Comparison of ENCODE assay signal across 8 cellular contexts in the genomic region with DNA sequence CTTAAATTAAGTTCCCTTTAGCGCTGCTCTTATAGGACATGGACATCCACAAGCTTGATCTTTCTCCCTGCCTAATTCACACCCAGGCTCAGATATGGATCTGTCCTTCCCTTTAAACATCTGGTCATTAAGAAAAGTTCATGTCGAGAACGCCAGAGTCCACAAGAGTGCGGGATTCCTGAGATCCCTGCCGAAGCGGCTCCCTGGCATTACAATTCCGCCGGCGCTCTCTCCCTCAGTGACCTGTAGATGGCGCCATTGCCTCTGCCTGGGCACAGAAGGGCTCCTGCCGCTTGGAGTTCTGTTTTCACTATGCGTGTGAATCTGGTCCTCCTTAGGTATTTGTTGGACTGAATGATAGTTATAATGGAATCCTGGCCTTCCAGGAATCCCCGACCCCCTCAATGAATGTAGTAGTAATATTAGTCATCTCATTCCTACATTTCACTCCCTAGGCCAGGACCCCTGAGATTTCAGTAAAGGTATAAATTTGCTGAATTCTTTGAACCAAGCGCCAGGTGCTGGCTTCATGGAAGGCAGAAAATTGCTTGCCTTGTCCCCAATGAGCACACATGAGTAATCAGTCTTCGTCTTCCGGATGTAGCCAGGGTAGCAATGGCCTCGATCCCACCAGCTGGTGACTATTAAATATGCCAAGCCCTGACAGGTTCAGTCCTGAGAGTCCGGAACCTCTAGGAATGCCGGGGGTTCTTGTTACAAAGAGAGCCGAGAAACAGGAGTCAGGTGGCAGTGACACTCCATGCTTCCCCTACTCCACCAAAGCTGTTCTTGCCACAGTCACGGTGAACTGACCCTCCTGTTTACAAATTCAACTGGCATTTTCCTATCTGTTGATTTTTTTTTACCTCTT. TPM values are rescaled to one million over a fixed set of nuclear protein-coding genes. Genes with fewer than 3 reads are reported as not detected.
DNase-seq lines count a peak whose midpoint lies in the region; ATAC-seq and TF ChIP-seq lines count a peak whose summit lies in the region.

No MANE protein-coding gene starts in this region.

- WGBS in esophagus squamous epithelium, 2 donors, result 15 to 19% methylated on average over 19 to 21 of the region's 21 CpGs

- TF ChIP-seq EP300 in Ishikawa (IDR thresholded peaks at IDR 0.05; ENCODE audit: borderline replicate concordance), result no peak

- no peak overlapping the region for H3K9ac ChIP-seq in PC-3 (ENCODE audit: low read length)

- peak overlapping the region; percentile 43 for H3K4me3 Mint-ChIP-seq in natural killer cell
- H3K4me3 Mint-ChIP-seq in stimulated activated naive B cell treated with anti-CD40 and anti-IgM and Interleukin-4, amounts not matched to agents 10 μg/mL and 1 μg/mL and 100 μg/mL, for 72 hours, result no peak overlapping the region

- no TSS peak for BruUV-seq in PC-3 (replicated peaks; lab: Mats Ljungman, UMichigan)

- POLR2A ChIA-PET in PC-3 (lab: Charles Lee; ENCODE audit: unreplicated experiment), result no interaction called here

- no peak for TF ChIP-seq POLR2A in esophagus squamous epithelium (IDR thresholded peaks at IDR 0.05)

- peak overlapping the region in 1 of 2 donors; percentile 65 for H3K27ac Mint-ChIP-seq in natural killer cell
- H3K27ac Mint-ChIP-seq in stimulated activated naive B cell treated with anti-CD40 and anti-IgM and Interleukin-4, amounts not matched to agents 10 μg/mL and 1 μg/mL and 100 μg/mL, for 72 hours, result peak overlapping the region; percentile 75

- DNase-seq in GM06990 (ENCODE audit: extremely low read depth, insufficient read length), result peak; percentile 13
- peak; percentile 87 for DNase-seq in PC-3
- DNase-seq in activated T-cell treated with anti-CD3 and anti-CD28 coated beads, Interleukin-2, amount 50 U/mL, for 1 hour, result peak; percentile 73
- no peak for DNase-seq in esophagus squamous epithelium (lab: John Stamatoyannopoulos, UW)
- DNase-seq in natural killer cell, result peak; percentile 72
- peak; percentile 58 for DNase-seq in stimulated activated naive B cell treated with anti-CD40 and anti-IgM and Interleukin-4, amounts not matched to agents 10 μg/mL and 1 μg/mL and 100 μg/mL, for 72 hours

- no peaks in the 10 kb centered on the region for H3K9me2 ChIP-seq in PC-3 (replicated peaks; ENCODE audit: low read length)

- H2AFZ ChIP-seq in PC-3 (ENCODE audit: low read length), result no peak overlapping the region

- H3K4me2 ChIP-seq in PC-3 (ENCODE audit: low read length), result peak overlapping the region; percentile 34; the same call in 1 of the 2 replicates

- H3K4me1 Mint-ChIP-seq in natural killer cell, result peaks cover 6 to 15% of the 10 kb centered on the region in 2 donors
- peaks cover 4 to 5% of the 10 kb centered on the region in 2 donors for H3K4me1 Mint-ChIP-seq in stimulated activated naive B cell treated with anti-CD40 and anti-IgM and Interleukin-4, amounts not matched to agents 10 μg/mL and 1 μg/mL and 100 μg/mL, for 72 hours

- intact Hi-C loops in PC-3 (cut with micrococcal nuclease) (loop anchor here (2.0 to 5.0 kb wide), 4 partner anchors 75 to 207 kb away; no protein-coding TSS in a partner anchor), esophagus squamous epithelium (cut with DNase I) (loop anchor here (5.0 kb wide), 1 partner anchor 85 kb away; no protein-coding TSS in a partner anchor), natural killer cell (cut with micrococcal nuclease) (loop anchor here (1.0 to 2.0 kb wide), 3 partner anchors 59 to 86 kb away; no protein-coding TSS in a partner anchor)

- H3K9me3 ChIP-seq in PC-3 (ENCODE audit: low read length), result no peaks in the 10 kb centered on the region
- no peaks in the 10 kb centered on the region for H3K9me3 ChIP-seq in esophagus squamous epithelium

- H3K36me3 ChIP-seq in GM06990 (ENCODE audit: control insufficient read depth, insufficient read depth, low read length) (no peaks in the 10 kb centered on the region), PC-3 (ENCODE audit: low read depth, low read length) (no peaks in the 10 kb centered on the region), esophagus squamous epithelium (no peaks in the 10 kb centered on the region)

- H3K27me3 Mint-ChIP-seq in natural killer cell (ENCODE audit: low read depth in 2 of 2), result peaks cover 7 to 23% of the 10 kb centered on the region in 2 donors
- H3K27me3 Mint-ChIP-seq in stimulated activated naive B cell treated with anti-CD40 and anti-IgM and Interleukin-4, amounts not matched to agents 10 μg/mL and 1 μg/mL and 100 μg/mL, for 72 hours, result peaks cover 61 to 74% of the 10 kb centered on the region in 2 donors

- H3K27ac ChIP-seq in PC-3 (ENCODE audit: low read length) (no peak overlapping the region), esophagus squamous epithelium (no peak overlapping the region)

- H4K20me1 ChIP-seq in PC-3 (ENCODE audit: low read length), result no peaks in the 10 kb centered on the region

- TF ChIP-seq CTCF in GM06990 (IDR thresholded peaks at IDR 0.05; ENCODE audit: insufficient read depth, low read length, poor library complexity, severe bottlenecking) (peak; percentile 98), PC-3 (conservative IDR thresholded peaks at IDR 0.05; ENCODE audit: low read depth, low read length) (peak; percentile 98), esophagus squamous epithelium (IDR thresholded peaks at IDR 0.05) (peak in 5 of 6 experiments; percentile 79 to 92 (median 84)), natural killer cell (IDR thresholded peaks at IDR 0.05) (peak; percentile 96)

- CTCF ChIA-PET in PC-3 (lab: Charles Lee), result no interaction called here

- ATAC-seq in PC-3 (peak; percentile 97), natural killer cell (peak; percentile 81 to 99 (median 95)), HG03025 (IDR thresholded peaks at IDR 0.05; ENCODE audit: low FRiP score, unreplicated experiment) (no peak)
- peak; percentile 73 to 75 for ATAC-seq in stimulated activated naive B cell treated with anti-CD40 and anti-IgM and Interleukin-4, amounts not matched to agents 10 μg/mL and 1 μg/mL and 100 μg/mL, for 72 hours (replicated peaks)

- H3K27me3 ChIP-seq in GM06990 (replicated peaks; ENCODE audit: control insufficient read depth, insufficient read depth, low read length), result peaks cover 1% of the 10 kb centered on the region; the same call in 1 of the 2 replicates
- H3K27me3 ChIP-seq in PC-3 (ENCODE audit: low read length), result peaks cover 44% of the 10 kb centered on the region
- peaks cover 0 to 77% (median 6%) of the 10 kb centered on the region in 4 donors for H3K27me3 ChIP-seq in esophagus squamous epithelium

- H3K4me3 ChIP-seq in GM06990 (replicated peaks; ENCODE audit: low read depth, low read length), result no peak overlapping the region
- no peak overlapping the region for H3K4me3 ChIP-seq in PC-3 (ENCODE audit: low read length)
- peak overlapping the region in 1 of 4 donors; percentile 3 for H3K4me3 ChIP-seq in esophagus squamous epithelium

- no peaks in the 10 kb centered on the region for H3K9me3 Mint-ChIP-seq in natural killer cell
- H3K9me3 Mint-ChIP-seq in stimulated activated naive B cell treated with anti-CD40 and anti-IgM and Interleukin-4, amounts not matched to agents 10 μg/mL and 1 μg/mL and 100 μg/mL, for 72 hours, result no peaks in the 10 kb centered on the region

- peak; percentile 95 for TF ChIP-seq RAD21 in Ishikawa (IDR thresholded peaks at IDR 0.05; ENCODE audit: low read depth)

- H3K4me1 ChIP-seq in PC-3 (ENCODE audit: insufficient read depth, low read length) (no peaks in the 10 kb centered on the region), esophagus squamous epithelium (peaks cover 3 to 10% (median 3%) of the 10 kb centered on the region in 3 donors)

- no peaks in the 10 kb centered on the region for H3K36me3 Mint-ChIP-seq in natural killer cell
- H3K36me3 Mint-ChIP-seq in stimulated activated naive B cell treated with anti-CD40 and anti-IgM and Interleukin-4, amounts not matched to agents 10 μg/mL and 1 μg/mL and 100 μg/mL, for 72 hours, result no peaks in the 10 kb centered on the region

- H3F3A ChIP-seq in PC-3 (ENCODE audit: low read length, unreplicated experiment), result no peaks in the 10 kb centered on the region

- no peaks in the 10 kb centered on the region for H3K79me2 ChIP-seq in PC-3 (ENCODE audit: low read length)

TF ChIP-seq in Ishikawa, 13 proteins besides CTCF, POLR2A, EP300 and RAD21:
- TF ChIP-seq MAX (IDR thresholded peaks at IDR 0.05), result no peak
- no peak for TF ChIP-seq NFIC (IDR thresholded peaks at IDR 0.05)
- TF ChIP-seq TEAD4 (IDR thresholded peaks at IDR 0.05), result peak; percentile 13; the same call in 1 of the 2 replicates
- TF ChIP-seq YY1 (IDR thresholded peaks at IDR 0.05; ENCODE audit: low read depth), result 0 out of 2 replicates have a peak, but pooled peaks have one; percentile 24

RNA-seq across cellular contexts. Expression of gene CD207, which starts 26.4 kb away (rescaled TPM):
- total RNA-seq in PC-3 (2014; rRNA removed) (not detected in 2 replicates), esophagus squamous epithelium (1 to 10 TPM in 2 of 4 donors, under 1 TPM in 1, not detected in 1; 0.35 to 2.5 (median 1.1) TPM), natural killer cell (not detected)

RNA-seq across cellular contexts. Expression of gene VAX2, which starts 38.4 kb away (rescaled TPM):
- 0.23 TPM in 1 of 2 replicates, not detected in the other for total RNA-seq in PC-3 (2014; rRNA removed)
- 1 to 10 TPM in 1 of 4 donors, under 1 TPM in 3; 0.27 to 1.2 (median 0.56) TPM for total RNA-seq in esophagus squamous epithelium
- not detected for total RNA-seq in natural killer cell

RNA-seq across cellular contexts. Expression of gene CLEC4F, which starts 41.6 kb away (rescaled TPM):
- total RNA-seq in PC-3 (2014; rRNA removed), result not detected in 2 replicates
- under 1 TPM in 1 of 4 donors, not detected in 3; 0.15 TPM for total RNA-seq in esophagus squamous epithelium
- total RNA-seq in natural killer cell, result 1 to 10 TPM in 1 of 3 donors, under 1 TPM in 2; 0.33 to 1.4 (median 0.39) TPM
